Comparison of ENCODE assay signal across 1 cellular context in genomic region chr1:98662354-98662665, GRCh38.
TF ChIP-seq lines count a peak whose summit lies in the region.

No MANE protein-coding gene starts in this region.

TF ChIP-seq in GM23338, 12 proteins besides CTCF, POLR2A, EP300 and RAD21 (continued from another document):
- TF ChIP-seq EZH2 (IDR thresholded peaks at IDR 0.05; ENCODE audit: low read depth, unreplicated experiment) (no peak), STAT1 (IDR thresholded peaks at IDR 0.05; ENCODE audit: unreplicated experiment) (no peak), ETS1 (IDR thresholded peaks at IDR 0.05) (no peak), JUNB (IDR thresholded peaks at IDR 0.05; ENCODE audit: unreplicated experiment) (no peak), CREB1 (CRISPR knock-in tag; IDR thresholded peaks at IDR 0.05; ENCODE audit: low read depth) (no peak)
